1 cellular context compared by ENCODE assay signal in the genomic region with DNA sequence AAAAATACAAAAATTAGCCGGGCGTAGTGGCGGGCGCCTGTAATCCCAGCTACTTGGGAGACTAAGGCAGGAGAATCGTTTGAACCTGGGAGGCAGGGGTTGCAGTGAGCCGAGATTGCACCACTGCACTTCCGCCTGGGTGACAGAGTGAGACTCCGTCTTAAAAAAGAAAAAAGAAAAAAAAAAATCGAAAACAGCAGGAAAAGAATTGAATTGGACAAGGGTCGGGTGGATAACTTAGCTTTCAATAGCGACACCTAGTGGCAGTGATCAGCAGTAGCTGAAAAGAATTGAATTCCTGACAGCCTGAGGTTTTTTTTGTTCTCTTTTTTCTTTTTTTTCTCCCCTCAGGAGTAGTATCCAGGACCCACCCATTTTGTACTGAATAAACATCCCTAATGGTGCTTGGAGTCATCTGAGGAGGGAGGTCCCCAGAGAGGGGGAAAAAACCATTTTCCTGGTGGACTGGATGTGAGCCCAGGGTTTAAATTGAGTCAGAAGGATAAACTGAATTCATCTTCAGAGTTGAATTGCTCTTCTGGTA.
TF ChIP-seq lines count a peak whose summit lies in the region.

No MANE protein-coding gene starts in this region.

TF ChIP-seq in IMR-90, 13 proteins besides CTCF, POLR2A, EP300 and RAD21 (continued from another document):
- TF ChIP-seq MXI1 (IDR thresholded peaks at IDR 0.05; ENCODE audit: borderline replicate concordance, low read depth, low read length) (no peak), RFX5 (IDR thresholded peaks at IDR 0.05; ENCODE audit: low read depth, low read length) (no peak), MAZ (IDR thresholded peaks at IDR 0.05; ENCODE audit: borderline replicate concordance, low read depth, low read length) (no peak), MAFK (IDR thresholded peaks at IDR 0.05; ENCODE audit: low read depth, low read length) (no peak)
- TF ChIP-seq, protein P1, sequence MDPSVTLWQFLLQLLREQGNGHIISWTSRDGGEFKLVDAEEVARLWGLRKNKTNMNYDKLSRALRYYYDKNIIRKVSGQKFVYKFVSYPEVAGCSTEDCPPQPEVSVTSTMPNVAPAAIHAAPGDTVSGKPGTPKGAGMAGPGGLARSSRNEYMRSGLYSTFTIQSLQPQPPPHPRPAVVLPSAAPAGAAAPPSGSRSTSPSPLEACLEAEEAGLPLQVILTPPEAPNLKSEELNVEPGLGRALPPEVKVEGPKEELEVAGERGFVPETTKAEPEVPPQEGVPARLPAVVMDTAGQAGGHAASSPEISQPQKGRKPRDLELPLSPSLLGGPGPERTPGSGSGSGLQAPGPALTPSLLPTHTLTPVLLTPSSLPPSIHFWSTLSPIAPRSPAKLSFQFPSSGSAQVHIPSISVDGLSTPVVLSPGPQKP (IDR thresholded peaks at IDR 0.05; ENCODE audit: borderline replicate concordance, low read depth, low read length) = no peak
